15 cellular contexts compared by ENCODE assay signal in genomic region chr1:24437631-24438396, GRCh38. TPM values are rescaled to one million over a fixed set of nuclear protein-coding genes. Genes with fewer than 3 reads are reported as not detected.
A peak's percentile ranks its signal among the peaks of the same experiment; 100 is the strongest.
DNase-seq lines count a peak whose midpoint lies in the region; ATAC-seq and TF ChIP-seq lines count a peak whose summit lies in the region.
"Had no signal": no experiment of that assay in that cellular context is flagged by ENCODE, and none has a peak within 500 bp of the region (broad histone marks: within the 10 kb centered on the region; RNA-seq: fewer than 3 reads in every experiment).

No MANE protein-coding gene starts in this region.

- intact Hi-C loops in sigmoid colon (cut with DNase I) = no loop called here

- DNase-seq in G401 (ENCODE audit: low spot score) (peak; percentile 74), WTC11 (ENCODE audit: low spot score) (no peak), fibroblast of the aortic adventitia (ENCODE audit: low read depth) (peak; percentile 61), sigmoid colon (no peak), NCI-H526 (lab: John Stamatoyannopoulos, UW) (no peak)
- no peak for DNase-seq in stimulated activated naive CD4-positive, alpha-beta T cell treated with Interleukin-2 at 50 U/mL for 16 hours (lab: John Stamatoyannopoulos, UW)
- no peak for DNase-seq in activated CD8-positive, alpha-beta memory T cell treated with anti-CD3 and anti-CD28 coated beads, Interleukin-2, amount 10 ng/mL, durations not matched to agents 7 days and 5 days
- DNase-seq in stimulated activated naive CD8-positive, alpha-beta T cell treated with anti-CD3 and anti-CD28 coated beads, Interleukin-15, amount 100 ng/mL, for 72 hours = no peak
- DNase-seq: activated T-cell treated with anti-CD3 and anti-CD28 coated beads, Interleukin-2, amount 50 U/mL, for 1 hour; KG1; NCI-H187 treated with DMSO at 0.1 percent for 48 hours; stimulated activated CD4-positive, alpha-beta T cell treated with anti-CD3 and anti-CD28 coated beads, Interleukin-4, amount 100 ng/mL, for 1 hour; stimulated activated naive CD4-positive, alpha-beta T cell had no signal

- peaks cover 14% of the 10 kb centered on the region for H3K4me1 Mint-ChIP-seq in WTC11
- no peaks in the 10 kb centered on the region for H3K4me1 Mint-ChIP-seq in activated CD8-positive, alpha-beta memory T cell treated with anti-CD3 and anti-CD28 coated beads, Interleukin-2, amount 10 ng/mL, durations not matched to agents 7 days and 5 days
- H3K4me1 Mint-ChIP-seq in stimulated activated naive CD8-positive, alpha-beta T cell treated with anti-CD3 and anti-CD28 coated beads, Interleukin-15, amount 100 ng/mL, for 72 hours = peaks cover 38% of the 10 kb centered on the region

- peaks cover 0 to 24% (median 23%) of the 10 kb centered on the region in 4 donors for H3K4me1 ChIP-seq in sigmoid colon
- H3K4me1 ChIP-seq: BLaER1 treated with 17β-estradiol and CSF1 and Interleukin-3, amounts not matched to agents 10 nM and 100 nM; parathyroid adenoma had no signal

- TF ChIP-seq CTCF in WTC11 (IDR thresholded peaks at IDR 0.05) = no peak
- no peak for TF ChIP-seq CTCF in fibroblast of the aortic adventitia (IDR thresholded peaks at IDR 0.05; ENCODE audit: insufficient read depth, low read length)
- TF ChIP-seq CTCF in sigmoid colon (IDR thresholded peaks at IDR 0.05) = no peak

- POLR2A ChIA-PET in WTC11 (lab: Charles Lee) = no interaction called here

- WGBS in sigmoid colon, 2 donors = 85 to 92% methylated on average over 9 of the region's 9 CpGs

- CTCF ChIA-PET in WTC11 (lab: Charles Lee) = interaction anchor here (0.8 to 1.4 kb wide), 11 partner anchors 8 to 239 kb away, joined by 3 to 15 read pairs (median 3); partner anchors contain the start of genes NIPAL3 and STPG1
- CTCF ChIA-PET in activated CD8-positive, alpha-beta memory T cell treated with anti-CD3 and anti-CD28 coated beads, Interleukin-2, amount 10 ng/mL, durations not matched to agents 7 days and 5 days (lab: Charles Lee) = interaction anchor here (0.6 kb wide), 1 partner anchor 37 kb away, joined by 3 read pairs; no protein-coding TSS in a partner anchor

- H3K9me3 ChIP-seq in sigmoid colon = no peaks in the 10 kb centered on the region
- H3K9me3 ChIP-seq: BLaER1 treated with 17β-estradiol and CSF1 and Interleukin-3, amounts not matched to agents 10 nM and 100 nM had no signal

- no peak overlapping the region for H3K4me3 Mint-ChIP-seq in WTC11
- H3K4me3 Mint-ChIP-seq in activated CD8-positive, alpha-beta memory T cell treated with anti-CD3 and anti-CD28 coated beads, Interleukin-2, amount 10 ng/mL, durations not matched to agents 7 days and 5 days = no peak overlapping the region
- H3K4me3 Mint-ChIP-seq in stimulated activated naive CD8-positive, alpha-beta T cell treated with anti-CD3 and anti-CD28 coated beads, Interleukin-15, amount 100 ng/mL, for 72 hours = no peak overlapping the region

- no peaks in the 10 kb centered on the region for H3K9me3 Mint-ChIP-seq in WTC11
- H3K9me3 Mint-ChIP-seq in activated CD8-positive, alpha-beta memory T cell treated with anti-CD3 and anti-CD28 coated beads, Interleukin-2, amount 10 ng/mL, durations not matched to agents 7 days and 5 days (ENCODE audit: low read depth) = no peaks in the 10 kb centered on the region
- no peaks in the 10 kb centered on the region for H3K9me3 Mint-ChIP-seq in stimulated activated naive CD8-positive, alpha-beta T cell treated with anti-CD3 and anti-CD28 coated beads, Interleukin-15, amount 100 ng/mL, for 72 hours

- no peak overlapping the region; the same call in 1 of the 2 replicates for H3K27ac Mint-ChIP-seq in WTC11
- no peak overlapping the region for H3K27ac Mint-ChIP-seq in activated CD8-positive, alpha-beta memory T cell treated with anti-CD3 and anti-CD28 coated beads, Interleukin-2, amount 10 ng/mL, durations not matched to agents 7 days and 5 days
- peak overlapping the region in 1 of 2 donors; percentile 28 for H3K27ac Mint-ChIP-seq in stimulated activated naive CD8-positive, alpha-beta T cell treated with anti-CD3 and anti-CD28 coated beads, Interleukin-15, amount 100 ng/mL, for 72 hours

- TF ChIP-seq POLR2A in sigmoid colon (IDR thresholded peaks at IDR 0.05) = no peak

- peak overlapping the region; percentile 7 to 33 (median 26) for H3K27ac ChIP-seq in sigmoid colon
- H3K27ac ChIP-seq: BLaER1 treated with 17β-estradiol and CSF1 and Interleukin-3, amounts not matched to agents 10 nM and 100 nM; parathyroid adenoma had no signal

- H3K27me3 Mint-ChIP-seq in WTC11 (ENCODE audit: low read depth) = no peaks in the 10 kb centered on the region
- H3K27me3 Mint-ChIP-seq in activated CD8-positive, alpha-beta memory T cell treated with anti-CD3 and anti-CD28 coated beads, Interleukin-2, amount 10 ng/mL, durations not matched to agents 7 days and 5 days = no peaks in the 10 kb centered on the region
- no peaks in the 10 kb centered on the region for H3K27me3 Mint-ChIP-seq in stimulated activated naive CD8-positive, alpha-beta T cell treated with anti-CD3 and anti-CD28 coated beads, Interleukin-15, amount 100 ng/mL, for 72 hours

- TF ChIP-seq EP300 in sigmoid colon (IDR thresholded peaks at IDR 0.05) = no peak

- no peaks in the 10 kb centered on the region for H3K36me3 Mint-ChIP-seq in WTC11
- H3K36me3 Mint-ChIP-seq in activated CD8-positive, alpha-beta memory T cell treated with anti-CD3 and anti-CD28 coated beads, Interleukin-2, amount 10 ng/mL, durations not matched to agents 7 days and 5 days = peaks cover 4% of the 10 kb centered on the region

- peak; percentile 56 for ATAC-seq in WTC11
- ATAC-seq in activated CD8-positive, alpha-beta memory T cell treated with anti-CD3 and anti-CD28 coated beads, Interleukin-2, amount 10 ng/mL, durations not matched to agents 7 days and 5 days = no peak
- no peak for ATAC-seq in stimulated activated naive CD8-positive, alpha-beta T cell treated with anti-CD3 and anti-CD28 coated beads, Interleukin-15, amount 100 ng/mL, for 72 hours

- H3K36me3 ChIP-seq in sigmoid colon = no peaks in the 10 kb centered on the region

- no peak overlapping the region for H3K4me3 ChIP-seq in fibroblast of the aortic adventitia (ENCODE audit: low read depth, low read length)
- H3K4me3 ChIP-seq in sigmoid colon = no peak overlapping the region
- H3K4me3 ChIP-seq: BLaER1 treated with 17β-estradiol and CSF1 and Interleukin-3, amounts not matched to agents 10 nM and 100 nM had no signal

- in situ Hi-C loops in G401 (cut with HindIII; ENCODE audit: low sequenced_read_pairs) = no loop called here

- H3K27me3 ChIP-seq in sigmoid colon = no peaks in the 10 kb centered on the region
- H3K27me3 ChIP-seq: BLaER1 treated with 17β-estradiol and CSF1 and Interleukin-3, amounts not matched to agents 10 nM and 100 nM had no signal

TF ChIP-seq in WTC11, 78 proteins besides CTCF, POLR2A, EP300 and RAD21:
- no peak for TF ChIP-seq RORB (CRISPR knock-in tag; IDR thresholded peaks at IDR 0.05)

RNA-seq across cellular contexts. Expression of gene NIPAL3, which starts 22.2 kb away (rescaled TPM):
- 9.0 and 12.3 TPM in 2 replicates for total RNA-seq in G401 (2014; rRNA removed; shearing (Covaris generic))
- total RNA-seq in WTC11 (2021) (11.2 to 11.3 TPM (median 11.2 TPM) in 3 replicates), fibroblast of the aortic adventitia (ENCODE audit: low replicate concordance) (42.2 and 74.2 TPM in 2 replicates), sigmoid colon (10 to 100 TPM; 23.7 to 53.2 (median 42.3) TPM)
- 10 to 100 TPM in 1 of 3 donors, 1 to 10 TPM in 2; 5.8 to 19.6 (median 7.8) TPM for polyA plus RNA-seq in sigmoid colon
- total RNA-seq in activated CD8-positive, alpha-beta memory T cell treated with anti-CD3 and anti-CD28 coated beads, Interleukin-2, amount 10 ng/mL, durations not matched to agents 7 days and 5 days = 10 to 100 TPM; 35.4 to 44.2 TPM

RNA-seq across cellular contexts. Expression of gene STPG1, which starts 24.2 kb away (rescaled TPM):
- total RNA-seq in G401 (2014; rRNA removed; shearing (Covaris generic)) = 7.1 and 17.8 TPM in 2 replicates
- 9.9 to 12.8 TPM (median 10.1 TPM) in 3 replicates for total RNA-seq in WTC11 (2021)
- 2.3 and 10.0 TPM in 2 replicates for total RNA-seq in fibroblast of the aortic adventitia (ENCODE audit: low replicate concordance)
- total RNA-seq in sigmoid colon = 1 to 10 TPM; 2.3 to 4.6 (median 2.7) TPM
- polyA plus RNA-seq in sigmoid colon = 10 to 100 TPM; 11.3 to 12.7 (median 11.4) TPM
- total RNA-seq in activated CD8-positive, alpha-beta memory T cell treated with anti-CD3 and anti-CD28 coated beads, Interleukin-2, amount 10 ng/mL, durations not matched to agents 7 days and 5 days = 1 to 10 TPM; 5.6 to 9.2 TPM

Comparison
In these comparisons a context has a peak if more than half of its experiments do, and no peak if none do; other contexts are left out.
1. DNase-seq: peak in G401 (single experiment) and fibroblast of the aortic adventitia (single experiment); none in WTC11 (single experiment), sigmoid colon (single experiment), stimulated activated naive CD4-positive, alpha-beta T cell treated with Interleukin-2 at 50 U/mL for 16 hours (single experiment), NCI-H526 (0 of 2), activated CD8-positive, alpha-beta memory T cell treated with anti-CD3 and anti-CD28 coated beads, Interleukin-2, amount 10 ng/mL, durations not matched to agents 7 days and 5 days (single experiment) and stimulated activated naive CD8-positive, alpha-beta T cell treated with anti-CD3 and anti-CD28 coated beads, Interleukin-15, amount 100 ng/mL, for 72 hours (0 of 2).